Comparison of ENCODE assay signal across 16 cellular contexts in genomic region chr10:15684768-15685167, GRCh38. TPM values are rescaled to one million over a fixed set of nuclear protein-coding genes. Genes with fewer than 3 reads are reported as not detected.
"Had no signal": no experiment of that assay in that cellular context is flagged by ENCODE, and none has a peak within 500 bp of the region (broad histone marks: within the 10 kb centered on the region; RNA-seq: fewer than 3 reads in every experiment).

No MANE protein-coding gene starts in this region.

- H3K9me3 Mint-ChIP-seq: activated naive CD4-positive, alpha-beta T cell treated with anti-CD3 and anti-CD28 coated beads, Interleukin-2, amount 50 U/mL, for 72 hours; nephron progenitor cell; stimulated activated naive CD8-positive, alpha-beta T cell treated with anti-CD3 and anti-CD28 coated beads, Interleukin-15, Interleukin-2, amounts not matched to agents 100 ng/mL and 50 ng/mL, for 24 hours had no signal

- H3K36me3 Mint-ChIP-seq: activated naive CD4-positive, alpha-beta T cell treated with anti-CD3 and anti-CD28 coated beads, Interleukin-2, amount 50 U/mL, for 72 hours had no signal

- H3K27me3 ChIP-seq: colonic mucosa, foreskin keratinocyte, right lobe of liver, testis had no signal

- H3K27ac ChIP-seq: colonic mucosa, foreskin keratinocyte, right lobe of liver, spleen, testis had no signal

- H3K4me3 Mint-ChIP-seq: activated CD8-positive, alpha-beta T cell treated with anti-CD3 and anti-CD28 coated beads, Interleukin-2, amount 10 ng/mL, durations not matched to agents 7 days and 5 days; activated T-cell treated with anti-CD3 and anti-CD28 coated beads, Interleukin-2, amount 50 U/mL, for 72 hours; nephron progenitor cell; stimulated activated naive CD8-positive, alpha-beta T cell treated with anti-CD3 and anti-CD28 coated beads, Interleukin-15, Interleukin-2, amounts not matched to agents 100 ng/mL and 50 ng/mL, for 24 hours had no signal

- H3K9me3 ChIP-seq: colonic mucosa, right lobe of liver, spleen, testis had no signal

- H3K4me3 ChIP-seq: colonic mucosa, right lobe of liver, spleen, testis had no signal

- H3K36me3 ChIP-seq: colonic mucosa, right lobe of liver had no signal

- DNase-seq: activated CD4-positive, alpha-beta T cell treated with anti-CD3 and anti-CD28 coated beads for 4 hours; activated CD8-positive, alpha-beta memory T cell treated with anti-CD3 and anti-CD28 coated beads, Interleukin-2, amount 50 U/mL, for 4 hours; activated CD8-positive, alpha-beta T cell treated with anti-CD3 and anti-CD28 coated beads, Interleukin-2, amount 10 ng/mL, durations not matched to agents 7 days and 5 days; activated gamma-delta T cell; activated T-cell treated with anti-CD3 and anti-CD28 coated beads, Interleukin-2, amount 50 U/mL, for 72 hours; colonic mucosa; foreskin keratinocyte; head of caudate nucleus; mesendoderm; nephron progenitor cell; right lobe of liver; spleen; testis had no signal

- H3K4me1 ChIP-seq: colonic mucosa, foreskin keratinocyte, right lobe of liver, spleen, testis had no signal

- H3K27ac Mint-ChIP-seq: activated CD8-positive, alpha-beta T cell treated with anti-CD3 and anti-CD28 coated beads, Interleukin-2, amount 10 ng/mL, durations not matched to agents 7 days and 5 days; activated naive CD4-positive, alpha-beta T cell treated with anti-CD3 and anti-CD28 coated beads, Interleukin-2, amount 50 U/mL, for 72 hours; activated T-cell treated with anti-CD3 and anti-CD28 coated beads, Interleukin-2, amount 50 U/mL, for 72 hours; nephron progenitor cell; stimulated activated naive CD8-positive, alpha-beta T cell treated with anti-CD3 and anti-CD28 coated beads, Interleukin-15, Interleukin-2, amounts not matched to agents 100 ng/mL and 50 ng/mL, for 24 hours had no signal

- ATAC-seq: activated CD8-positive, alpha-beta T cell treated with anti-CD3 and anti-CD28 coated beads, Interleukin-2, amount 10 ng/mL, durations not matched to agents 7 days and 5 days; activated naive CD4-positive, alpha-beta T cell treated with anti-CD3 and anti-CD28 coated beads, Interleukin-2, amount 50 U/mL, for 72 hours; activated T-cell treated with anti-CD3 and anti-CD28 coated beads, Interleukin-2, amount 50 U/mL, for 72 hours; foreskin keratinocyte; right lobe of liver had no signal

RNA-seq across cellular contexts. Expression of gene ITGA8, which starts 35.0 kb away (rescaled TPM):
- total RNA-seq: activated CD8-positive, alpha-beta T cell treated with anti-CD3 and anti-CD28 coated beads, Interleukin-2, amount 10 ng/mL, durations not matched to agents 7 days and 5 days; activated naive CD4-positive, alpha-beta T cell treated with anti-CD3 and anti-CD28 coated beads, Interleukin-2, amount 50 U/mL, for 72 hours; activated T-cell treated with anti-CD3 and anti-CD28 coated beads, Interleukin-2, amount 50 U/mL, for 72 hours; foreskin keratinocyte; T-helper 1 cell treated with Interleukin-12 subunit alpha and Interleukin-12 subunit beta and Interleukin-4 antibody, amounts not matched to agents 30 ng/mL and 1 ng/mL, for 36 hours had no signal
- polyA plus RNA-seq: foreskin keratinocyte had no signal
